ENCODE assay signal across 1 cellular context in genomic region chr2:112764071-112765044, GRCh38.
A peak's percentile ranks its signal among the peaks of the same experiment; 100 is the strongest.
TF ChIP-seq lines count a peak whose summit lies in the region.

Gene CKAP2L (minus strand): TSS chr2:112764609. CDS start chr2:112764598, 11 bp downstream.

TF ChIP-seq in HepG2, 621 proteins besides CTCF, POLR2A, EP300 and RAD21 (continued from another document and continues in another):
- TF ChIP-seq ZFP37 (CRISPR knock-in tag; IDR thresholded peaks at IDR 0.05; ENCODE audit: borderline replicate concordance) (no peak), ZNF441 (CRISPR knock-in tag; IDR thresholded peaks at IDR 0.05; ENCODE audit: borderline replicate concordance) (0 out of 2 replicates have a peak, but pooled peaks have one; percentile 43), TMF1 (CRISPR knock-in tag; IDR thresholded peaks at IDR 0.05; ENCODE audit: low read depth) (peak; percentile 98), SRF (IDR thresholded peaks at IDR 0.05; ENCODE audit: low read depth, low read length) (no peak), ZNF589 (CRISPR knock-in tag; conservative IDR thresholded peaks at IDR 0.05) (peak; percentile 99), ZNF780A (CRISPR knock-in tag; IDR thresholded peaks at IDR 0.05) (peak; percentile 91), ARID4A (CRISPR knock-in tag; IDR thresholded peaks at IDR 0.05; ENCODE audit: borderline replicate concordance) (peak; percentile 100), ZNF687 (CRISPR knock-in tag; IDR thresholded peaks at IDR 0.05) (peak; percentile 90), RBM39 (IDR thresholded peaks at IDR 0.05; ENCODE audit: low read depth, low read length, poor library complexity, severe bottlenecking) (peak; percentile 87), HNF1A (IDR thresholded peaks at IDR 0.05; ENCODE audit: low read depth) (no peak), HNF1A (CRISPR knock-in tag; IDR thresholded peaks at IDR 0.05; ENCODE audit: borderline replicate concordance) (peak; percentile 57; the same call in 1 of the 2 replicates), ISX (CRISPR knock-in tag; conservative IDR thresholded peaks at IDR 0.05) (no peak), ZNF549 (CRISPR knock-in tag; IDR thresholded peaks at IDR 0.05) (0 out of 2 replicates have a peak, but pooled peaks have one; percentile 29), BRD4 (CRISPR knock-in tag; IDR thresholded peaks at IDR 0.05) (peak; percentile 40; the same call in 1 of the 2 replicates), AGO2 (optimal IDR thresholded peaks at IDR 0.05; ENCODE audit: low read depth, low read length) (peak; percentile 55), SP4 (CRISPR knock-in tag; IDR thresholded peaks at IDR 0.05) (peak; percentile 94; the same call in 1 of the 2 replicates), ZNF781 (CRISPR knock-in tag; IDR thresholded peaks at IDR 0.05; ENCODE audit: borderline replicate concordance, not compliant biosample characterization) (no peak), ZNF235 (CRISPR knock-in tag; IDR thresholded peaks at IDR 0.05; ENCODE audit: borderline replicate concordance) (peak; percentile 33; the same call in 1 of the 2 replicates), CREB3 (CRISPR knock-in tag; IDR thresholded peaks at IDR 0.05) (peak; percentile 60; the same call in 1 of the 2 replicates), ZNF468 (CRISPR knock-in tag; IDR thresholded peaks at IDR 0.05) (peak; percentile 98), XBP1 (CRISPR knock-in tag; IDR thresholded peaks at IDR 0.05) (0 out of 2 replicates have a peak, but pooled peaks have one; percentile 37), DMAP1 (CRISPR knock-in tag; IDR thresholded peaks at IDR 0.05) (peak; percentile 92; the same call in 1 of the 2 replicates), ZNF253 (CRISPR knock-in tag; IDR thresholded peaks at IDR 0.05; ENCODE audit: borderline replicate concordance) (peak; percentile 99), ATF4 (CRISPR knock-in tag; IDR thresholded peaks at IDR 0.05) (peak in 1 of 2 experiments; percentile 89; a peak in 2 of 4 replicates), ZNF17 (CRISPR knock-in tag; IDR thresholded peaks at IDR 0.05) (no peak), SOX13 (IDR thresholded peaks at IDR 0.05) (no peak), SOX13 (CRISPR knock-in tag; conservative IDR thresholded peaks at IDR 0.05 in 1 of 2, IDR thresholded peaks at IDR 0.05 in 1 of 2) (peak in 1 of 2 experiments; percentile 16; a peak in 1 of 4 replicates), ZNF530 (CRISPR knock-in tag; IDR thresholded peaks at IDR 0.05; ENCODE audit: low read depth) (peak; percentile 24; the same call in 1 of the 2 replicates), GPBP1L1 (CRISPR knock-in tag; IDR thresholded peaks at IDR 0.05) (no peak), ZXDC (CRISPR knock-in tag; IDR thresholded peaks at IDR 0.05) (peak; percentile 81; the same call in 1 of the 2 replicates), PRDM10 (CRISPR knock-in tag; IDR thresholded peaks at IDR 0.05; ENCODE audit: low read depth) (no peak), ATF1 (CRISPR knock-in tag; IDR thresholded peaks at IDR 0.05) (peak; percentile 97), ZNF841 (CRISPR knock-in tag; IDR thresholded peaks at IDR 0.05; ENCODE audit: borderline replicate concordance) (peak; percentile 94; the same call in 1 of the 2 replicates), ATF7-NPFF (CRISPR knock-in tag; IDR thresholded peaks at IDR 0.05; ENCODE audit: low read depth) (peak; percentile 100)
